In the genomic region with DNA sequence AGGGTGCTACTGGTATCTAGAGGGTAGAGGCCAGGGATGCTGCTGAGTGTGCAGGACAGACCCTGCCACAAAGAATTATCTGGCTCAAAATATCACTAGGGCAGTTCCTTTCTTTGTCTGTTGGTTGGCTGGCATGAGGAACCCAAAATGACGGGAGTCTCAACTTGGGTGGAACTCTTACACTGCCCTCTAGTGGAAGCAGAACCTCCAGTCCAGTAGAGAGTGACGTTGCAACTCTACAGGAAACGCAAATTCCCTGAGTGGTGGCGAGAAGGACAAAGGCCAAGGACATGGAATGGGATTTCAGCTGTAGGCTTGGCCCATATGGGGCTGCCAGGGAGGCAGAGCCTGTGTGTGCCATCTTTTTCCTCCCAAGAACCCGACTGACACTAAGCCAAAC, we compare ENCODE assay signal across 12 cellular contexts. TPM values are rescaled to one million over a fixed set of nuclear protein-coding genes. Genes with fewer than 3 reads are reported as not detected.
DNase-seq lines count a peak whose midpoint lies in the region; ATAC-seq and TF ChIP-seq lines count a peak whose summit lies in the region.
"Had no signal": no experiment of that assay in that cellular context is flagged by ENCODE, and none has a peak within 500 bp of the region (broad histone marks: within the 10 kb centered on the region; RNA-seq: fewer than 3 reads in every experiment).

No MANE protein-coding gene starts in this region.

- H3K27me3 ChIP-seq in OCI-LY1 (ENCODE audit: insufficient read depth, low read length) (no peaks in the 10 kb centered on the region), foreskin keratinocyte (no peaks in the 10 kb centered on the region)

- no peaks in the 10 kb centered on the region for H3K9me2 ChIP-seq in OCI-LY1 (ENCODE audit: low read depth, low read length)

- H3K36me3 ChIP-seq in OCI-LY1 (ENCODE audit: insufficient read depth, low read length): no peaks in the 10 kb centered on the region; the same call in 1 of the 2 replicates

- TF ChIP-seq CTCF in 22Rv1 (IDR thresholded peaks at IDR 0.05) (peak; percentile 78), GM10248 (IDR thresholded peaks at IDR 0.05; ENCODE audit: control extremely low read depth, extremely low read depth, low read depth, missing control alignments) (peak; percentile 35), OCI-LY1 (IDR thresholded peaks at IDR 0.05; ENCODE audit: low read length) (peak; percentile 70), foreskin keratinocyte (conservative IDR thresholded peaks at IDR 0.05) (peak; percentile 73)

- H3K4me1 ChIP-seq in OCI-LY1 (ENCODE audit: insufficient read depth, low read length, severe bottlenecking) (no peaks in the 10 kb centered on the region), foreskin keratinocyte (peaks cover 6% of the 10 kb centered on the region)

- H3K4me3 ChIP-seq in OCI-LY1 (ENCODE audit: low read depth, low read length, poor library complexity, severe bottlenecking): no peak overlapping the region

- POLR2A ChIA-PET in GM10248 (lab: Yijun Ruan, JAX): no interaction called here

- no peaks in the 10 kb centered on the region for H4K20me1 ChIP-seq in OCI-LY1 (ENCODE audit: insufficient read depth, low read length)

- no peak overlapping the region for H3K27ac ChIP-seq in 22Rv1
- H3K27ac ChIP-seq in OCI-LY1 (ENCODE audit: low read depth, low read length, poor library complexity, severe bottlenecking): no peak overlapping the region
- H3K27ac ChIP-seq in foreskin keratinocyte: no peak overlapping the region

- no peak overlapping the region for H3K4me2 ChIP-seq in OCI-LY1 (ENCODE audit: low read length)

- H3K9me3 ChIP-seq in OCI-LY1 (ENCODE audit: low read length): no peaks in the 10 kb centered on the region

- ATAC-seq in foreskin keratinocyte: no peak
- ATAC-seq in HG02973 (IDR thresholded peaks at IDR 0.05; ENCODE audit: unreplicated experiment): no peak
- ATAC-seq in HG03175 (IDR thresholded peaks at IDR 0.05; ENCODE audit: unreplicated experiment): no peak
- ATAC-seq in GM21825 (IDR thresholded peaks at IDR 0.05; ENCODE audit: unreplicated experiment): no peak

- no peak for DNase-seq in GM10248 (ENCODE audit: extremely low spot score)
- peak in 1 of 2 donors; percentile 33 for DNase-seq in foreskin keratinocyte
- no peak for DNase-seq in stimulated activated CD4-positive, alpha-beta T cell treated with anti-CD3 and anti-CD28 coated beads, Interleukin-4, amount 100 ng/mL, for 1 hour
- DNase-seq: activated CD4-positive, alpha-beta T cell treated with anti-CD3 and anti-CD28 coated beads, Interleukin-2, amount 10 ng/mL, durations not matched to agents 7 days and 5 days; cortex of kidney; naive B cell; NCI-H2107 had no signal

- H3F3A ChIP-seq in OCI-LY1 (ENCODE audit: insufficient read depth, low read length): no peaks in the 10 kb centered on the region

- no peaks in the 10 kb centered on the region for H3K79me2 ChIP-seq in OCI-LY1 (ENCODE audit: insufficient read depth, low read length)

- H2AFZ ChIP-seq in OCI-LY1 (ENCODE audit: low read length): no peak overlapping the region

- no peak overlapping the region for H3K9ac ChIP-seq in OCI-LY1 (ENCODE audit: low read length)

- CTCF ChIA-PET in GM10248 (lab: Yijun Ruan, JAX): interaction anchor here (1.4 kb wide), 1 partner anchor 16 kb away, joined by 4 read pairs; no protein-coding TSS in a partner anchor

RNA-seq across cellular contexts. Expression of a gene that starts 47.1 kb away (rescaled TPM):
- 94.8 and 102 TPM in 2 replicates for total RNA-seq in foreskin keratinocyte
- polyA plus RNA-seq in foreskin keratinocyte: 74.3 and 91.3 TPM in 2 replicates
